In the genomic region with DNA sequence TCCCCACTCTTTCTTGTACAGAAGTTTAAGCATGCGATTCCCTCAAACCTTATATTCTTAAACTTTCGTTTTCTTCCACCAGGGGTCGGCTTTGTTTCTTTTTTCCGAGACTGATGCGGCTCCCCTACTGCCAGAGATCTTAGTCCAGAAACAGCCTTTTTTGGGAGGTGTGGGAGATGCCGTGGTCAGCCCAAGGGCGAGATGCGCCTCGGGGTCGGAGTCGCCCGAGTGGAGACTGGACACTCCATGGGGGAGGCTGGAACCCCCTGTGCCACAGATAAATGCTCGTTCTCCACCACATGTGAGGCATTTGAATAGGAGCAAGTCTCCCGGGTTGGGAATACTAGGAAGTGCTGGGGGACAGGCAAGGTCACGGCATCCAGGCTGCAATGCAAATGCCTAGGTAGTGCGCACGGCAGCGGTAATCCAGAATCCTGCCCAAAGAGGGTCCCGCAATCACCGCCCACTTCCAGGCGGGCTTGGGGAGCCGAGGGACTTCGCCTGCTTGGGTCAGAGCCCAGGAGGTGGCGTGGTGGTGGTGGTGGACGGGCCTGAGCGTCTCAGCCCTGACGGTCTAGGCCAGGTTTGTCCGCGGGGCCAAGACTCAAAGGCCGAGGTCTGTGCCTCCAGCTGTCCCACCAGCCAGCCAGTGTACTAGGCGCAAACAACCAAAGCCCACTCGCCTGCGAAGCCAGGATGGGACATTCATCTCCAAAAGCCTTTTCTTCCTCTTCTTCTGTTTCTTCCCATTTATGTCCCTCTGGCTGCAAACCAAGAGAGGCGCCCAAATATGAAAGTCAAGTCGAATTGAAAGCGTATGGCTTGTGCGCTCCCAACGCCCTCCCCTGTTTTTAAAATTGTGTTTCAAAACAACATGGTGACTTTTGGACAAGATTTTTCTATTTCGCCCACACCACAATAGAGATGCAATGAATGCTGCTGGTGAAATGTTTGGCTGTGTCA, we compare ENCODE assay signal across 1 cellular context.
TF ChIP-seq lines count a peak whose summit lies in the region.

No MANE protein-coding gene starts in this region.

TF ChIP-seq in HepG2, 621 proteins besides CTCF, POLR2A, EP300 and RAD21 (continued from another document and continues in another):
- TF ChIP-seq, protein P1, sequence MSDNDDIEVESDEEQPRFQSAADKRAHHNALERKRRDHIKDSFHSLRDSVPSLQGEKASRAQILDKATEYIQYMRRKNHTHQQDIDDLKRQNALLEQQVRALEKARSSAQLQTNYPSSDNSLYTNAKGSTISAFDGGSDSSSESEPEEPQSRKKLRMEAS (IDR thresholded peaks at IDR 0.05) = peak; percentile 31; the same call in 1 of the 2 replicates
- no peak for TF ChIP-seq NFIB (CRISPR knock-in tag; IDR thresholded peaks at IDR 0.05; ENCODE audit: borderline replicate concordance)
- TF ChIP-seq ZNF788 (CRISPR knock-in tag; IDR thresholded peaks at IDR 0.05; ENCODE audit: borderline replicate concordance) = no peak
- TF ChIP-seq MED13 (CRISPR knock-in tag; IDR thresholded peaks at IDR 0.05) = no peak
- no peak for TF ChIP-seq ZNF577 (CRISPR knock-in tag; IDR thresholded peaks at IDR 0.05; ENCODE audit: borderline replicate concordance, low read depth)
- TF ChIP-seq KDM5B (CRISPR knock-in tag; IDR thresholded peaks at IDR 0.05; ENCODE audit: borderline replicate concordance) = peak; percentile 57; the same call in 1 of the 2 replicates
- no peak for TF ChIP-seq ZNF431 (CRISPR knock-in tag; IDR thresholded peaks at IDR 0.05; ENCODE audit: borderline replicate concordance, low read depth)
- TF ChIP-seq ZNF329 (CRISPR knock-in tag; IDR thresholded peaks at IDR 0.05; ENCODE audit: low read depth) = no peak
- no peak for TF ChIP-seq ZNF235 (CRISPR knock-in tag; IDR thresholded peaks at IDR 0.05; ENCODE audit: borderline replicate concordance)
- peak; percentile 42; the same call in 1 of the 2 replicates for TF ChIP-seq ZNF768 (CRISPR knock-in tag; IDR thresholded peaks at IDR 0.05)
- TF ChIP-seq WIZ (CRISPR knock-in tag; IDR thresholded peaks at IDR 0.05) = no peak
- TF ChIP-seq, protein P2, sequence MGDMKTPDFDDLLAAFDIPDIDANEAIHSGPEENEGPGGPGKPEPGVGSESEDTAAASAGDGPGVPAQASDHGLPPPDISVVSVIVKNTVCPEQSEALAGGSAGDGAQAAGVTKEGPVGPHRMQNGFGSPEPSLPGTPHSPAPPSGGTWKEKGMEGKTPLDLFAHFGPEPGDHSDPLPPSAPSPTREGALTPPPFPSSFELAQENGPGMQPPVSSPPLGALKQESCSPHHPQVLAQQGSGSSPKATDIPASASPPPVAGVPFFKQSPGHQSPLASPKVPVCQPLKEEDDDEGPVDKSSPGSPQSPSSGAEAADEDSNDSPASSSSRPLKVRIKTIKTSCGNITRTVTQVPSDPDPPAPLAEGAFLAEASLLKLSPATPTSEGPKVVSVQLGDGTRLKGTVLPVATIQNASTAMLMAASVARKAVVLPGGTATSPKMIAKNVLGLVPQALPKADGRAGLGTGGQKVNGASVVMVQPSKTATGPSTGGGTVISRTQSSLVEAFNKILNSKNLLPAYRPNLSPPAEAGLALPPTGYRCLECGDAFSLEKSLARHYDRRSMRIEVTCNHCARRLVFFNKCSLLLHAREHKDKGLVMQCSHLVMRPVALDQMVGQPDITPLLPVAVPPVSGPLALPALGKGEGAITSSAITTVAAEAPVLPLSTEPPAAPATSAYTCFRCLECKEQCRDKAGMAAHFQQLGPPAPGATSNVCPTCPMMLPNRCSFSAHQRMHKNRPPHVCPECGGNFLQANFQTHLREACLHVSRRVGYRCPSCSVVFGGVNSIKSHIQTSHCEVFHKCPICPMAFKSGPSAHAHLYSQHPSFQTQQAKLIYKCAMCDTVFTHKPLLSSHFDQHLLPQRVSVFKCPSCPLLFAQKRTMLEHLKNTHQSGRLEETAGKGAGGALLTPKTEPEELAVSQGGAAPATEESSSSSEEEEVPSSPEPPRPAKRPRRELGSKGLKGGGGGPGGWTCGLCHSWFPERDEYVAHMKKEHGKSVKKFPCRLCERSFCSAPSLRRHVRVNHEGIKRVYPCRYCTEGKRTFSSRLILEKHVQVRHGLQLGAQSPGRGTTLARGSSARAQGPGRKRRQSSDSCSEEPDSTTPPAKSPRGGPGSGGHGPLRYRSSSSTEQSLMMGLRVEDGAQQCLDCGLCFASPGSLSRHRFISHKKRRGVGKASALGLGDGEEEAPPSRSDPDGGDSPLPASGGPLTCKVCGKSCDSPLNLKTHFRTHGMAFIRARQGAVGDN (CRISPR knock-in tag; IDR thresholded peaks at IDR 0.05) = peak; percentile 75
- TF ChIP-seq ZNF883 (CRISPR knock-in tag; IDR thresholded peaks at IDR 0.05; ENCODE audit: not compliant biosample characterization) = peak; percentile 52
- TF ChIP-seq ADNP (CRISPR knock-in tag; IDR thresholded peaks at IDR 0.05) = no peak
- no peak for TF ChIP-seq ZNF781 (CRISPR knock-in tag; IDR thresholded peaks at IDR 0.05; ENCODE audit: borderline replicate concordance, not compliant biosample characterization)
- peak; percentile 66; the same call in 1 of the 2 replicates for TF ChIP-seq FOXC1 (CRISPR knock-in tag; IDR thresholded peaks at IDR 0.05; ENCODE audit: borderline replicate concordance)
- no peak for TF ChIP-seq MBD4 (IDR thresholded peaks at IDR 0.05; ENCODE audit: borderline replicate concordance, low read length)
- no peak for TF ChIP-seq ZNF282 (IDR thresholded peaks at IDR 0.05; ENCODE audit: partially characterized antibody)
- TF ChIP-seq, protein P3, sequence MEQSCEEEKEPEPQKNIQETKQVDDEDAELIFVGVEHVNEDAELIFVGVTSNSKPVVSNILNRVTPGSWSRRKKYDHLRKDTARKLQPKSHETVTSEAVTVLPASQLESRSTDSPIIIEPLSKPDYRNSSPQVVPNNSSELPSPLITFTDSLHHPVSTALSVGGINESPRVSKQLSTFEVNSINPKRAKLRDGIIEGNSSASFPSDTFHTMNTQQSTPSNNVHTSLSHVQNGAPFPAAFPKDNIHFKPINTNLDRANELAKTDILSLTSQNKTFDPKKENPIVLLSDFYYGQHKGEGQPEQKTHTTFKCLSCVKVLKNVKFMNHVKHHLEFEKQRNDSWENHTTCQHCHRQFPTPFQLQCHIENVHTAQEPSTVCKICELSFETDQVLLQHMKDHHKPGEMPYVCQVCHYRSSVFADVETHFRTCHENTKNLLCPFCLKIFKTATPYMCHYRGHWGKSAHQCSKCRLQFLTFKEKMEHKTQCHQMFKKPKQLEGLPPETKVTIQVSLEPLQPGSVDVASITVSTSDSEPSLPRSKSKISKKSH (CRISPR knock-in tag; IDR thresholded peaks at IDR 0.05; ENCODE audit: borderline replicate concordance) = 0 out of 2 replicates have a peak, but pooled peaks have one; percentile 57
- TF ChIP-seq, protein P4, sequence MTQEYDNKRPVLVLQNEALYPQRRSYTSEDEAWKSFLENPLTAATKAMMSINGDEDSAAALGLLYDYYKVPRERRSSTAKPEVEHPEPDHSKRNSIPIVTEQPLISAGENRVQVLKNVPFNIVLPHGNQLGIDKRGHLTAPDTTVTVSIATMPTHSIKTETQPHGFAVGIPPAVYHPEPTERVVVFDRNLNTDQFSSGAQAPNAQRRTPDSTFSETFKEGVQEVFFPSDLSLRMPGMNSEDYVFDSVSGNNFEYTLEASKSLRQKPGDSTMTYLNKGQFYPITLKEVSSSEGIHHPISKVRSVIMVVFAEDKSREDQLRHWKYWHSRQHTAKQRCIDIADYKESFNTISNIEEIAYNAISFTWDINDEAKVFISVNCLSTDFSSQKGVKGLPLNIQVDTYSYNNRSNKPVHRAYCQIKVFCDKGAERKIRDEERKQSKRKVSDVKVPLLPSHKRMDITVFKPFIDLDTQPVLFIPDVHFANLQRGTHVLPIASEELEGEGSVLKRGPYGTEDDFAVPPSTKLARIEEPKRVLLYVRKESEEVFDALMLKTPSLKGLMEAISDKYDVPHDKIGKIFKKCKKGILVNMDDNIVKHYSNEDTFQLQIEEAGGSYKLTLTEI (CRISPR knock-in tag; conservative IDR thresholded peaks at IDR 0.05) = no peak
- TF ChIP-seq ERF (CRISPR knock-in tag; IDR thresholded peaks at IDR 0.05) = no peak
- no peak for TF ChIP-seq ZNF264 (CRISPR knock-in tag; IDR thresholded peaks at IDR 0.05)
- TF ChIP-seq, protein P5, sequence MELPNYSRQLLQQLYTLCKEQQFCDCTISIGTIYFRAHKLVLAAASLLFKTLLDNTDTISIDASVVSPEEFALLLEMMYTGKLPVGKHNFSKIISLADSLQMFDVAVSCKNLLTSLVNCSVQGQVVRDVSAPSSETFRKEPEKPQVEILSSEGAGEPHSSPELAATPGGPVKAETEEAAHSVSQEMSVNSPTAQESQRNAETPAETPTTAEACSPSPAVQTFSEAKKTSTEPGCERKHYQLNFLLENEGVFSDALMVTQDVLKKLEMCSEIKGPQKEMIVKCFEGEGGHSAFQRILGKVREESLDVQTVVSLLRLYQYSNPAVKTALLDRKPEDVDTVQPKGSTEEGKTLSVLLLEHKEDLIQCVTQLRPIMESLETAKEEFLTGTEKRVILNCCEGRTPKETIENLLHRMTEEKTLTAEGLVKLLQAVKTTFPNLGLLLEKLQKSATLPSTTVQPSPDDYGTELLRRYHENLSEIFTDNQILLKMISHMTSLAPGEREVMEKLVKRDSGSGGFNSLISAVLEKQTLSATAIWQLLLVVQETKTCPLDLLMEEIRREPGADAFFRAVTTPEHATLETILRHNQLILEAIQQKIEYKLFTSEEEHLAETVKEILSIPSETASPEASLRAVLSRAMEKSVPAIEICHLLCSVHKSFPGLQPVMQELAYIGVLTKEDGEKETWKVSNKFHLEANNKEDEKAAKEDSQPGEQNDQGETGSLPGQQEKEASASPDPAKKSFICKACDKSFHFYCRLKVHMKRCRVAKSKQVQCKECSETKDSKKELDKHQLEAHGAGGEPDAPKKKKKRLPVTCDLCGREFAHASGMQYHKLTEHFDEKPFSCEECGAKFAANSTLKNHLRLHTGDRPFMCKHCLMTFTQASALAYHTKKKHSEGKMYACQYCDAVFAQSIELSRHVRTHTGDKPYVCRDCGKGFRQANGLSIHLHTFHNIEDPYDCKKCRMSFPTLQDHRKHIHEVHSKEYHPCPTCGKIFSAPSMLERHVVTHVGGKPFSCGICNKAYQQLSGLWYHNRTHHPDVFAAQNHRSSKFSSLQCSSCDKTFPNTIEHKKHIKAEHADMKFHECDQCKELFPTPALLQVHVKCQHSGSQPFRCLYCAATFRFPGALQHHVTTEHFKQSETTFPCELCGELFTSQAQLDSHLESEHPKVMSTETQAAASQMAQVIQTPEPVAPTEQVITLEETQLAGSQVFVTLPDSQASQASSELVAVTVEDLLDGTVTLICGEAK (IDR thresholded peaks at IDR 0.05) = no peak
- TF ChIP-seq, protein P5 (CRISPR knock-in tag; IDR thresholded peaks at IDR 0.05) = no peak
- TF ChIP-seq MTA3 (CRISPR knock-in tag; IDR thresholded peaks at IDR 0.05) = no peak
- TF ChIP-seq ZNF891 (CRISPR knock-in tag; IDR thresholded peaks at IDR 0.05) = peak; percentile 84
- TF ChIP-seq POLR2G (IDR thresholded peaks at IDR 0.05; ENCODE audit: low read depth, low read length) = no peak
- TF ChIP-seq, protein P6, sequence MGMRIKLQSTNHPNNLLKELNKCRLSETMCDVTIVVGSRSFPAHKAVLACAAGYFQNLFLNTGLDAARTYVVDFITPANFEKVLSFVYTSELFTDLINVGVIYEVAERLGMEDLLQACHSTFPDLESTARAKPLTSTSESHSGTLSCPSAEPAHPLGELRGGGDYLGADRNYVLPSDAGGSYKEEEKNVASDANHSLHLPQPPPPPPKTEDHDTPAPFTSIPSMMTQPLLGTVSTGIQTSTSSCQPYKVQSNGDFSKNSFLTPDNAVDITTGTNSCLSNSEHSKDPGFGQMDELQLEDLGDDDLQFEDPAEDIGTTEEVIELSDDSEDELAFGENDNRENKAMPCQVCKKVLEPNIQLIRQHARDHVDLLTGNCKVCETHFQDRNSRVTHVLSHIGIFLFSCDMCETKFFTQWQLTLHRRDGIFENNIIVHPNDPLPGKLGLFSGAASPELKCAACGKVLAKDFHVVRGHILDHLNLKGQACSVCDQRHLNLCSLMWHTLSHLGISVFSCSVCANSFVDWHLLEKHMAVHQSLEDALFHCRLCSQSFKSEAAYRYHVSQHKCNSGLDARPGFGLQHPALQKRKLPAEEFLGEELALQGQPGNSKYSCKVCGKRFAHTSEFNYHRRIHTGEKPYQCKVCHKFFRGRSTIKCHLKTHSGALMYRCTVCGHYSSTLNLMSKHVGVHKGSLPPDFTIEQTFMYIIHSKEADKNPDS (CRISPR knock-in tag; IDR thresholded peaks at IDR 0.05) = no peak
- TF ChIP-seq, protein P7, sequence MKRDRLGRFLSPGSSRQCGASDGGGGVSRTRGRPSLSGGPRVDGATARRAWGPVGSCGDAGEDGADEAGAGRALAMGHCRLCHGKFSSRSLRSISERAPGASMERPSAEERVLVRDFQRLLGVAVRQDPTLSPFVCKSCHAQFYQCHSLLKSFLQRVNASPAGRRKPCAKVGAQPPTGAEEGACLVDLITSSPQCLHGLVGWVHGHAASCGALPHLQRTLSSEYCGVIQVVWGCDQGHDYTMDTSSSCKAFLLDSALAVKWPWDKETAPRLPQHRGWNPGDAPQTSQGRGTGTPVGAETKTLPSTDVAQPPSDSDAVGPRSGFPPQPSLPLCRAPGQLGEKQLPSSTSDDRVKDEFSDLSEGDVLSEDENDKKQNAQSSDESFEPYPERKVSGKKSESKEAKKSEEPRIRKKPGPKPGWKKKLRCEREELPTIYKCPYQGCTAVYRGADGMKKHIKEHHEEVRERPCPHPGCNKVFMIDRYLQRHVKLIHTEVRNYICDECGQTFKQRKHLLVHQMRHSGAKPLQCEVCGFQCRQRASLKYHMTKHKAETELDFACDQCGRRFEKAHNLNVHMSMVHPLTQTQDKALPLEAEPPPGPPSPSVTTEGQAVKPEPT (CRISPR knock-in tag; IDR thresholded peaks at IDR 0.05; ENCODE audit: low read depth) = no peak
- no peak for TF ChIP-seq ATAD3A (CRISPR knock-in tag; IDR thresholded peaks at IDR 0.05)
